In genomic region chr15:51368307-51368706, GRCh38 we compare ENCODE assay signal across 19 cellular contexts. TPM values are rescaled to one million over a fixed set of nuclear protein-coding genes. Genes with fewer than 3 reads are reported as not detected.
A peak's percentile ranks its signal among the peaks of the same experiment; 100 is the strongest.
DNase-seq lines count a peak whose midpoint lies in the region; ATAC-seq and TF ChIP-seq lines count a peak whose summit lies in the region.
"Had no signal": no experiment of that assay in that cellular context is flagged by ENCODE, and none has a peak within 500 bp of the region (broad histone marks: within the 10 kb centered on the region; RNA-seq: fewer than 3 reads in every experiment).

No MANE protein-coding gene starts in this region.

- H3K4me3 ChIP-seq in mesenchymal stem cell (ENCODE audit: insufficient read depth in 1 of 2, low read depth in 1 of 2, low read length in 2 of 2) = no peak overlapping the region
- H3K4me3 ChIP-seq: HAP-1, PC-9 had no signal

- no peaks in the 10 kb centered on the region for H3K36me3 Mint-ChIP-seq in HFFc6 (ENCODE audit: low read depth)
- no peaks in the 10 kb centered on the region for H3K36me3 Mint-ChIP-seq in CD4-positive, alpha-beta T cell (ENCODE audit: low read depth)

- H3K9me3 Mint-ChIP-seq in HFFc6 = no peaks in the 10 kb centered on the region
- H3K9me3 Mint-ChIP-seq in CD4-positive, alpha-beta T cell = no peaks in the 10 kb centered on the region

- H2BK12ac ChIP-seq in mesenchymal stem cell (ENCODE audit: low read length in 2 of 2) = peak overlapping the region; percentile 52 to 96

- H3K27me3 ChIP-seq in mesenchymal stem cell (ENCODE audit: control insufficient read depth in 1 of 2, insufficient read depth in 1 of 2, low read length in 2 of 2) = no peaks in the 10 kb centered on the region
- H3K27me3 ChIP-seq in CD4-positive, alpha-beta T cell (ENCODE audit: control insufficient read depth, insufficient read depth, low read length) = no peaks in the 10 kb centered on the region

- no peak overlapping the region for H3K9ac ChIP-seq in mesenchymal stem cell (ENCODE audit: low read length)

- POLR2A ChIA-PET in CD4-positive, alpha-beta T cell (lab: Charles Lee) = no interaction called here

- no peak overlapping the region for H2AK5ac ChIP-seq in mesenchymal stem cell (ENCODE audit: low read length, severe bottlenecking)

- H3K79me1 ChIP-seq in mesenchymal stem cell (replicated peaks; ENCODE audit: low read length, poor library complexity, severe bottlenecking) = no peaks in the 10 kb centered on the region

- no peak overlapping the region for H3K4me2 ChIP-seq in mesenchymal stem cell (ENCODE audit: low read length, poor library complexity, severe bottlenecking)
- H3K4me2 ChIP-seq: PC-9 had no signal

- H3K27ac Mint-ChIP-seq in HFFc6 = peak overlapping the region; percentile 70
- H3K27ac Mint-ChIP-seq in CD4-positive, alpha-beta T cell = no peak overlapping the region

- H3K4ac ChIP-seq in mesenchymal stem cell (ENCODE audit: low read depth in 1 of 2, low read length in 2 of 2) = peak overlapping the region; percentile 41 to 77

- H2BK120ac ChIP-seq in mesenchymal stem cell (ENCODE audit: low read depth, low read length) = no peak overlapping the region

- WGBS in mesenchymal stem cell = 84% methylated on average over 6 of the region's 6 CpGs

- H2BK15ac ChIP-seq in mesenchymal stem cell (ENCODE audit: low read depth, poor library complexity, severe bottlenecking) = no peak overlapping the region

- H3K4me1 ChIP-seq in mesenchymal stem cell (ENCODE audit: control insufficient read depth, insufficient read depth, low read depth, low read length) = peaks cover 2% of the 10 kb centered on the region
- H3K4me1 ChIP-seq: HAP-1 had no signal

- CTCF ChIA-PET in CD4-positive, alpha-beta T cell (lab: Charles Lee) = no interaction called here

- peak overlapping the region; percentile 76 for H4K8ac ChIP-seq in mesenchymal stem cell (ENCODE audit: low read length)

- DNase-seq in Right ventricle myocardium superior = no peak
- no peak for DNase-seq in left cardiac atrium
- DNase-seq in HFFc6 = no peak
- no peak for DNase-seq in mesenchymal stem cell
- DNase-seq in substantia nigra (lab: John Stamatoyannopoulos, UW) = no peak
- DNase-seq in CD4-positive, alpha-beta T cell = no peak
- DNase-seq: 8988T, C1 segment of cervical spinal cord, DMS 273 treated with DMSO at 0.1 percent for 48 hours, GF-D8, KBM-7, NCI-H1436 treated with DMSO at 0.1 percent for 48 hours, NCI-H2081, NCI-H510A, NCI-H774 had no signal

- ATAC-seq in Right ventricle myocardium superior (ENCODE audit: poor library complexity) (peak; percentile 43), left cardiac atrium (no peak), HG03520 (IDR thresholded peaks at IDR 0.05; ENCODE audit: unreplicated experiment) (no peak), HG03045 (IDR thresholded peaks at IDR 0.05; ENCODE audit: unreplicated experiment) (no peak)
- no peak for ATAC-seq in CD4-positive, alpha-beta T cell (ENCODE audit: poor library complexity)

- no peaks in the 10 kb centered on the region for H3K36me3 ChIP-seq in mesenchymal stem cell (ENCODE audit: control insufficient read depth in 1 of 2, insufficient read depth in 2 of 2, low read depth in 1 of 2, low read length in 2 of 2)
- H3K36me3 ChIP-seq: HAP-1 had no signal

- H3K27ac ChIP-seq in mesenchymal stem cell (ENCODE audit: low read length, poor library complexity, severe bottlenecking) (no peak overlapping the region), substantia nigra (ENCODE audit: low read depth, low read length, poor library complexity, severe bottlenecking) (peak overlapping the region; percentile 56)
- no peak overlapping the region for H3K27ac ChIP-seq in CD4-positive, alpha-beta T cell (ENCODE audit: low read depth, low read length)
- H3K27ac ChIP-seq: PC-9 had no signal

- intact Hi-C loops in Right ventricle myocardium superior (cut with DNase I) (no loop called here), left cardiac atrium (cut with DNase I) (no loop called here)
- intact Hi-C loops in CD4-positive, alpha-beta T cell (cut with DNase I, micrococcal nuclease) = no loop called here

- TF ChIP-seq CTCF in HFFc6 (IDR thresholded peaks at IDR 0.05) = no peak
- no peak for TF ChIP-seq CTCF in CD4-positive, alpha-beta T cell (IDR thresholded peaks at IDR 0.05)

- no peak overlapping the region for H3K23ac ChIP-seq in mesenchymal stem cell (ENCODE audit: low read length in 2 of 2)

- peak overlapping the region; percentile 84 for H4K91ac ChIP-seq in mesenchymal stem cell (ENCODE audit: low read length)

- no peak overlapping the region for H2BK5ac ChIP-seq in mesenchymal stem cell (ENCODE audit: low read depth, low read length, poor library complexity, severe bottlenecking)

- no peak overlapping the region for H2AFZ ChIP-seq in mesenchymal stem cell (ENCODE audit: low read depth, low read length)
- H2AFZ ChIP-seq: PC-9 had no signal

- H3K18ac ChIP-seq in mesenchymal stem cell (ENCODE audit: low read depth in 1 of 2, low read length in 2 of 2) = peak overlapping the region; percentile 58 to 76

- H3K14ac ChIP-seq in mesenchymal stem cell (ENCODE audit: low read length in 2 of 2) = peak overlapping the region in 1 of 2 experiments; percentile 68

- peak overlapping the region; percentile 32; the same call in 1 of the 2 replicates for H3K4me3 Mint-ChIP-seq in HFFc6
- H3K4me3 Mint-ChIP-seq in CD4-positive, alpha-beta T cell = no peak overlapping the region

- H3K9me3 ChIP-seq in mesenchymal stem cell (ENCODE audit: control insufficient read depth, low read length) = no peaks in the 10 kb centered on the region
- H3K9me3 ChIP-seq in CD4-positive, alpha-beta T cell (ENCODE audit: control insufficient read depth, low read length) = no peaks in the 10 kb centered on the region
- H3K9me3 ChIP-seq: HAP-1 had no signal

- peaks cover 21% of the 10 kb centered on the region for H3K27me3 Mint-ChIP-seq in HFFc6 (ENCODE audit: insufficient read depth)
- H3K27me3 Mint-ChIP-seq in CD4-positive, alpha-beta T cell = peaks cover 5% of the 10 kb centered on the region

- peaks cover 20% of the 10 kb centered on the region for H3K4me1 Mint-ChIP-seq in HFFc6 (ENCODE audit: low read depth)
- no peaks in the 10 kb centered on the region for H3K4me1 Mint-ChIP-seq in CD4-positive, alpha-beta T cell (ENCODE audit: low read depth)

RNA-seq across cellular contexts. Expression of gene GLDN, which starts 26.9 kb away (rescaled TPM):
- 9.1 TPM for total RNA-seq in Right ventricle myocardium superior
- total RNA-seq in left cardiac atrium = 1 to 10 TPM; 1.5 to 9.1 TPM
- not detected for total RNA-seq in HFFc6 (2021; fragmentation: NEBNext Ultra II Directional; extraction: Animal tissue kit (Norgen Biotek cat#: 25700))
- polyA plus RNA-seq in mesenchymal stem cell (2013, experiment 1 of 2) = 0.15 TPM
- 0.27 TPM for polyA plus RNA-seq in mesenchymal stem cell (2013, experiment 2 of 2)
- total RNA-seq in CD4-positive, alpha-beta T cell = not detected
- total RNA-seq: PC-9 had no signal

RNA-seq across cellular contexts. Expression of gene CYP19A1, which starts 29.9 kb away (rescaled TPM):
- 0.19 TPM for total RNA-seq in Right ventricle myocardium superior
- total RNA-seq in left cardiac atrium = under 1 TPM; 0.56 to 0.86 TPM
- under 1 TPM in 1 of 6 experiments, not detected in 5; 0.57 TPM for total RNA-seq in HFFc6 (2021; fragmentation: NEBNext Ultra II Directional; extraction: Animal tissue kit (Norgen Biotek cat#: 25700))
- polyA plus RNA-seq in mesenchymal stem cell (2013, experiment 1 of 2) = not detected
- polyA plus RNA-seq in mesenchymal stem cell (2013, experiment 2 of 2) = 0.21 TPM
- not detected for total RNA-seq in CD4-positive, alpha-beta T cell
